Comparison of ENCODE assay signal across 8 cellular contexts in genomic region chr19:47255947-47256687, GRCh38. TPM values are rescaled to one million over a fixed set of nuclear protein-coding genes. Genes with fewer than 3 reads are reported as not detected.
A peak's percentile ranks its signal among the peaks of the same experiment; 100 is the strongest.
DNase-seq lines count a peak whose midpoint lies in the region; ATAC-seq and TF ChIP-seq lines count a peak whose summit lies in the region.

TSS of gene CCDC9 (plus strand) at chr19:47256525. CDS start at chr19:47258401, 1,876 bp downstream.

- H3K4me1 Mint-ChIP-seq in CD4-positive, alpha-beta memory T cell, result peaks cover 19 to 44% (median 32%) of the 10 kb centered on the region in 4 donors
- H3K4me1 Mint-ChIP-seq in activated CD8-positive, alpha-beta T cell treated with anti-CD3 and anti-CD28 coated beads, Interleukin-2, amount 10 ng/mL, durations not matched to agents 7 days and 5 days (ENCODE audit: low read depth), result peaks cover 40% of the 10 kb centered on the region
- peaks cover 24% of the 10 kb centered on the region for H3K4me1 Mint-ChIP-seq in mesothelial cell of epicardium

- CTCF ChIA-PET in CD4-positive, alpha-beta memory T cell (lab: Charles Lee; ENCODE audit: partially characterized antibody), result interaction anchor here (1.4 to 16.1 kb wide), 5 partner anchors 11 to 102 kb away, joined by 3 to 609 read pairs (median 9); no protein-coding TSS in a partner anchor
- CTCF ChIA-PET in activated CD8-positive, alpha-beta T cell treated with anti-CD3 and anti-CD28 coated beads, Interleukin-2, amount 10 ng/mL, durations not matched to agents 7 days and 5 days (lab: Charles Lee), result interaction anchor here (0.6 to 5.9 kb wide), 12 partner anchors 9 to 228 kb away, joined by 3 to 76 read pairs (median 4); partner anchors contain the start of genes INAFM1 and KPTN

- H3K4me3 Mint-ChIP-seq in CD4-positive, alpha-beta memory T cell, result peak within 1 kb of the TSS; percentile 88 to 98 (median 94)
- H3K4me3 Mint-ChIP-seq in activated CD8-positive, alpha-beta T cell treated with anti-CD3 and anti-CD28 coated beads, Interleukin-2, amount 10 ng/mL, durations not matched to agents 7 days and 5 days, result peak within 1 kb of the TSS; percentile 87
- peak within 1 kb of the TSS; percentile 78 for H3K4me3 Mint-ChIP-seq in mesothelial cell of epicardium

- H3K27me3 Mint-ChIP-seq in CD4-positive, alpha-beta memory T cell, result no peaks in the 10 kb centered on the region
- H3K27me3 Mint-ChIP-seq in activated CD8-positive, alpha-beta T cell treated with anti-CD3 and anti-CD28 coated beads, Interleukin-2, amount 10 ng/mL, durations not matched to agents 7 days and 5 days (ENCODE audit: low read depth), result no peaks in the 10 kb centered on the region
- H3K27me3 Mint-ChIP-seq in mesothelial cell of epicardium (ENCODE audit: low read depth), result no peaks in the 10 kb centered on the region

- peak within 1 kb of the TSS; percentile 76 for H3K27ac ChIP-seq in CD4-positive, alpha-beta memory T cell (ENCODE audit: low read depth, low read length)

- H3K36me3 Mint-ChIP-seq in CD4-positive, alpha-beta memory T cell, result peaks cover 24 to 38% of the 10 kb centered on the region in 2 donors
- peaks cover 34% of the 10 kb centered on the region for H3K36me3 Mint-ChIP-seq in activated CD8-positive, alpha-beta T cell treated with anti-CD3 and anti-CD28 coated beads, Interleukin-2, amount 10 ng/mL, durations not matched to agents 7 days and 5 days (ENCODE audit: low read depth)
- H3K36me3 Mint-ChIP-seq in mesothelial cell of epicardium, result peaks cover 26% of the 10 kb centered on the region

- TF ChIP-seq CTCF in mesothelial cell of epicardium (IDR thresholded peaks at IDR 0.05; ENCODE audit: unreplicated experiment), result no peak

- no peaks in the 10 kb centered on the region for H3K9me3 ChIP-seq in CD4-positive, alpha-beta memory T cell (ENCODE audit: control insufficient read depth in 1 of 2, low read length in 2 of 2)
- H3K9me3 ChIP-seq in endocrine pancreas (ENCODE audit: control insufficient read depth, low read length), result no peaks in the 10 kb centered on the region

- ATAC-seq in GM19438 (IDR thresholded peaks at IDR 0.05; ENCODE audit: low read depth, unreplicated experiment) (peak; percentile 42), HG03571 (IDR thresholded peaks at IDR 0.05; ENCODE audit: unreplicated experiment) (peak; percentile 47)
- ATAC-seq in activated CD8-positive, alpha-beta T cell treated with anti-CD3 and anti-CD28 coated beads, Interleukin-2, amount 10 ng/mL, durations not matched to agents 7 days and 5 days, result no peak

- H3K36me3 ChIP-seq in CD4-positive, alpha-beta memory T cell (ENCODE audit: insufficient read depth, low read length), result peaks cover 30% of the 10 kb centered on the region
- H3K36me3 ChIP-seq in endocrine pancreas (ENCODE audit: control insufficient read depth, insufficient read depth, low read length), result peaks cover 2% of the 10 kb centered on the region

- H3K27ac Mint-ChIP-seq in CD4-positive, alpha-beta memory T cell, result peak within 1 kb of the TSS; percentile 94 to 99 (median 99)
- peak within 1 kb of the TSS; percentile 97 for H3K27ac Mint-ChIP-seq in activated CD8-positive, alpha-beta T cell treated with anti-CD3 and anti-CD28 coated beads, Interleukin-2, amount 10 ng/mL, durations not matched to agents 7 days and 5 days
- H3K27ac Mint-ChIP-seq in mesothelial cell of epicardium, result peak within 1 kb of the TSS; percentile 99

- intact Hi-C loops in CD4-positive, alpha-beta memory T cell (cut with micrococcal nuclease), result loop anchor here (1.0 to 10.0 kb wide), 3 partner anchors 18 to 471 kb away; partner anchors contain the start of genes INAFM1, SLC1A5 and TMEM160

- H3K4me3 ChIP-seq in CD4-positive, alpha-beta memory T cell (ENCODE audit: low read length in 2 of 2), result peak within 1 kb of the TSS; percentile 61 to 62
- peak within 1 kb of the TSS; percentile 66 for H3K4me3 ChIP-seq in endocrine pancreas (ENCODE audit: control insufficient read depth, insufficient read depth, low read length)

- H3K9ac ChIP-seq in endocrine pancreas (ENCODE audit: control insufficient read depth, insufficient read depth, low read length), result peak within 1 kb of the TSS; percentile 90

- DNase-seq in CD4-positive, alpha-beta memory T cell, result peak; percentile 90 to 92 (median 92)
- peak; percentile 98 for DNase-seq in NCI-H774 (lab: John Stamatoyannopoulos, UW)
- peak; percentile 97 for DNase-seq in activated CD8-positive, alpha-beta T cell treated with anti-CD3 and anti-CD28 coated beads, Interleukin-2, amount 10 ng/mL, durations not matched to agents 7 days and 5 days
- peak; percentile 92 to 94 for DNase-seq in mesothelial cell of epicardium (ENCODE audit: low spot score in 2 of 2, unreplicated experiment in 2 of 2)
- peak; percentile 91 to 92 for DNase-seq in stimulated activated CD8-positive, alpha-beta memory T cell treated with anti-CD3 and anti-CD28 coated beads, Interleukin-2, amount 100 ng/mL, for 48 hours (ENCODE audit: low read depth in 2 of 2)

- POLR2A ChIA-PET in CD4-positive, alpha-beta memory T cell (lab: Charles Lee; ENCODE audit: partially characterized antibody), result interaction anchor here (0.6 to 3.2 kb wide), 32 partner anchors 9 to 595 kb away, joined by 3 to 120 read pairs (median 6); partner anchors contain the start of genes DACT3, DHX34, INAFM1 and KPTN
- POLR2A ChIA-PET in activated CD8-positive, alpha-beta T cell treated with anti-CD3 and anti-CD28 coated beads, Interleukin-2, amount 10 ng/mL, durations not matched to agents 7 days and 5 days (lab: Charles Lee), result interaction anchor here (0.6 to 2.6 kb wide), 15 partner anchors 9 to 161 kb away, joined by 3 to 43 read pairs (median 5); partner anchors contain the start of genes INAFM1, SAE1 and ZC3H4

- H3K27me3 ChIP-seq in CD4-positive, alpha-beta memory T cell (ENCODE audit: insufficient read depth, low read length), result no peaks in the 10 kb centered on the region
- H3K27me3 ChIP-seq in endocrine pancreas (ENCODE audit: control insufficient read depth, insufficient read depth, low read length), result no peaks in the 10 kb centered on the region

- peaks cover 18% of the 10 kb centered on the region for H3K4me1 ChIP-seq in CD4-positive, alpha-beta memory T cell (ENCODE audit: insufficient read depth, low read length)
- no peaks in the 10 kb centered on the region for H3K4me1 ChIP-seq in endocrine pancreas (ENCODE audit: control insufficient read depth, insufficient read depth, low read length)

- peaks cover 0 to 7% (median 0%) of the 10 kb centered on the region in 8 donors for H3K9me3 Mint-ChIP-seq in CD4-positive, alpha-beta memory T cell
- H3K9me3 Mint-ChIP-seq in activated CD8-positive, alpha-beta T cell treated with anti-CD3 and anti-CD28 coated beads, Interleukin-2, amount 10 ng/mL, durations not matched to agents 7 days and 5 days (ENCODE audit: insufficient read depth), result no peaks in the 10 kb centered on the region
- H3K9me3 Mint-ChIP-seq in mesothelial cell of epicardium, result no peaks in the 10 kb centered on the region

RNA-seq across cellular contexts. Expression of gene CCDC9, which starts in this region (rescaled TPM):
- total RNA-seq in CD4-positive, alpha-beta memory T cell, result 10 to 100 TPM; 39.5 to 40.4 TPM
- polyA plus RNA-seq in CD4-positive, alpha-beta memory T cell, result 10 to 100 TPM in 1 of 2 donors, 1 to 10 TPM in 1; 4.6 to 11.9 TPM
- 10 to 100 TPM; 30.0 to 32.1 TPM for total RNA-seq in activated CD8-positive, alpha-beta T cell treated with anti-CD3 and anti-CD28 coated beads, Interleukin-2, amount 10 ng/mL, durations not matched to agents 7 days and 5 days
- 45.6 to 49.2 TPM (median 46.8 TPM) in 3 replicates for total RNA-seq in mesothelial cell of epicardium
